Comparison of ENCODE assay signal across 8 cellular contexts in the genomic region with DNA sequence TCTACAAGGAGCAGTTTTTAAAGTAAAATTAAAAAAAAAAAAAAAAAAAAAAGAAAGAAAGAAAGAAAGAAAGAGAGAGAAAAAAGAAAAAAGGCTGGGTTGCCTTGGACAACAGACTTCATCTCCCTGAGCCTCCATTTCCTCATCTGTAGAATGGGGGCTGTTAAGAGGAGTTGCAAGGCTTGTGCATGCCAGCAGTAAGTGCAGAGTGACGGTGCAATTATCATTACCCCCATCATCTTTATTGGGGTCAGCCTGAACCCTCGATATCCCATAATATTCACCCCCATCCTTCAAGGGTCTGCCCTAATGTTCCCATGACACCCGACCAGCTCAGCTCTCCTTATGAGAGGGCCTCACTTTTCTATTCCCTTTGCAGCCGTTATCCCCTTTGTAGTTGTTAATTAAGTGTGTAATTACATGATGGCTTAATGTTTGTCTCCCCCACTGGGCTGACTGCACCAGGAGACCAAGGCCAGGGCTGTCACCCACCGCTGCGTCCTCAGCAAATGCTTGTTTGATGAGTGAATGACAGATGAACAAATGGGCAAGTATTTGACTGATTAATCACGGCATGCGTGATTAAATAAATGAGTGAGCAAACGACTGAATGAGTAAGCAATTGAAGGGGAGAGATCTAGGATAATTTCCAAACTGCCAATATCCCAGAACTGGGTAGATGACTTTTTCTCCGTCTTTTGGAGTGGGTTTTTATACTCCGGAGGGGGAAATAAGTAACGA. TPM values are rescaled to one million over a fixed set of nuclear protein-coding genes. Genes with fewer than 3 reads are reported as not detected.
DNase-seq lines count a peak whose midpoint lies in the region; ATAC-seq and TF ChIP-seq lines count a peak whose summit lies in the region.

No MANE protein-coding gene starts in this region.

- no peak for TF ChIP-seq EP300 in esophagus muscularis mucosa (IDR thresholded peaks at IDR 0.05)

- peak overlapping the region; percentile 51 to 67 (median 52) for H3K4me3 ChIP-seq in esophagus muscularis mucosa
- peak overlapping the region; percentile 40 to 44 for H3K4me3 ChIP-seq in prostate gland

- TF ChIP-seq CTCF in C4-2B (conservative IDR thresholded peaks at IDR 0.05) (no peak), esophagus muscularis mucosa (IDR thresholded peaks at IDR 0.05) (no peak), prostate gland (IDR thresholded peaks at IDR 0.05) (no peak)

- intact Hi-C loops in esophagus muscularis mucosa (cut with DNase I) = loop anchor here (2.0 kb wide), 2 partner anchors 39 to 49 kb away; no protein-coding TSS in a partner anchor
- intact Hi-C loops in prostate gland (cut with DNase I) = loop anchor here (1.0 kb wide), 1 partner anchor 39 kb away; no protein-coding TSS in a partner anchor

- ATAC-seq in HG03520 (IDR thresholded peaks at IDR 0.05; ENCODE audit: unreplicated experiment) (no peak), esophagus mucosa (no peak), HG03280 (IDR thresholded peaks at IDR 0.05; ENCODE audit: unreplicated experiment) (no peak)

- TF ChIP-seq POLR2A in esophagus muscularis mucosa (IDR thresholded peaks at IDR 0.05; ENCODE audit: low read depth) = no peak
- no peak for TF ChIP-seq POLR2A in prostate gland (IDR thresholded peaks at IDR 0.05)

- H3K27me3 ChIP-seq in esophagus muscularis mucosa (no peaks in the 10 kb centered on the region), prostate gland (replicated peaks; ENCODE audit: insufficient read depth) (no peaks in the 10 kb centered on the region)

- 8% methylated on average over 12 of the region's 12 CpGs for WGBS in esophagus muscularis mucosa
- 3% methylated on average over 12 of the region's 12 CpGs for WGBS in prostate gland

- peak overlapping the region; percentile 76 for H3K27ac ChIP-seq in C4-2B
- peak overlapping the region; percentile 91 to 92 (median 92) for H3K27ac ChIP-seq in esophagus muscularis mucosa (replicated peaks in 1 of 4)
- peak overlapping the region; percentile 94 to 95 for H3K27ac ChIP-seq in prostate gland

- peaks cover 11 to 16% (median 14%) of the 10 kb centered on the region in 4 donors for H3K4me1 ChIP-seq in esophagus muscularis mucosa
- no peaks in the 10 kb centered on the region for H3K4me1 ChIP-seq in prostate gland (replicated peaks)

- no peak for DNase-seq in HEK293T (ENCODE audit: extremely low spot score)
- peak; percentile 70 for DNase-seq in T1000 (lab: John Stamatoyannopoulos, UW)
- DNase-seq in esophagus muscularis mucosa (ENCODE audit: extremely low spot score) = no peak
- DNase-seq in prostate gland (ENCODE audit: low spot score) = no peak

- CTCF ChIA-PET in HEK293T (lab: Yijun Ruan, JAX) = interaction anchor here (0.5 to 5.0 kb wide), 20 partner anchors 8 to 386 kb away, joined by 3 to 93 read pairs (median 4); a partner anchor contains a TSS

- H3K9me3 ChIP-seq in esophagus muscularis mucosa (no peaks in the 10 kb centered on the region), prostate gland (no peaks in the 10 kb centered on the region)

- POLR2A ChIA-PET in HEK293T (lab: Yijun Ruan, JAX) = interaction anchor here (1.0 to 2.2 kb wide), 9 partner anchors 9 to 75 kb away, joined by 3 to 20 read pairs (median 8); a partner anchor contains a TSS

- H3K36me3 ChIP-seq in esophagus muscularis mucosa = no peaks in the 10 kb centered on the region
- H3K36me3 ChIP-seq in prostate gland = no peaks in the 10 kb centered on the region

TF ChIP-seq in HEK293T, 16 proteins besides CTCF, POLR2A, EP300 and RAD21:
- TF ChIP-seq ZNF384 (IDR thresholded peaks at IDR 0.05) (peak; percentile 47; the same call in 1 of the 2 replicates), L3MBTL2 (conservative IDR thresholded peaks at IDR 0.05) (no peak)
- TF ChIP-seq, protein P1, sequence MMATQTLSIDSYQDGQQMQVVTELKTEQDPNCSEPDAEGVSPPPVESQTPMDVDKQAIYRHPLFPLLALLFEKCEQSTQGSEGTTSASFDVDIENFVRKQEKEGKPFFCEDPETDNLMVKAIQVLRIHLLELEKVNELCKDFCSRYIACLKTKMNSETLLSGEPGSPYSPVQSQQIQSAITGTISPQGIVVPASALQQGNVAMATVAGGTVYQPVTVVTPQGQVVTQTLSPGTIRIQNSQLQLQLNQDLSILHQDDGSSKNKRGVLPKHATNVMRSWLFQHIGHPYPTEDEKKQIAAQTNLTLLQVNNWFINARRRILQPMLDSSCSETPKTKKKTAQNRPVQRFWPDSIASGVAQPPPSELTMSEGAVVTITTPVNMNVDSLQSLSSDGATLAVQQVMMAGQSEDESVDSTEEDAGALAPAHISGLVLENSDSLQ (IDR thresholded peaks at IDR 0.05) = peak; percentile 84

RNA-seq across cellular contexts. Expression of a gene that starts 10.1 kb away (rescaled TPM):
- total RNA-seq in esophagus muscularis mucosa (10 to 100 TPM in 2 of 4 donors, 1 to 10 TPM in 2; 2.2 to 25.2 (median 6.9) TPM), prostate gland (1 to 10 TPM; 2.5 to 6.4 TPM), esophagus mucosa (2.5 TPM)

RNA-seq across cellular contexts. Expression of a gene that starts 19.0 kb away (rescaled TPM):
- total RNA-seq in esophagus muscularis mucosa (10 to 100 TPM in 3 of 4 donors, 1 to 10 TPM in 1; 7.0 to 23.6 (median 17.2) TPM), prostate gland (10 to 100 TPM in 1 of 2 donors, 1 to 10 TPM in 1; 7.2 to 19.7 TPM), esophagus mucosa (1.4 TPM)

RNA-seq across cellular contexts. Expression of a gene that starts 20.4 kb away (rescaled TPM):
- 1 to 10 TPM; 1.6 to 3.8 (median 3.0) TPM for total RNA-seq in esophagus muscularis mucosa
- 1 to 10 TPM in 1 of 2 donors, under 1 TPM in 1; 0.36 to 1.8 TPM for total RNA-seq in prostate gland
- 2.4 TPM for total RNA-seq in esophagus mucosa

RNA-seq across cellular contexts. Expression of a gene that starts 29.4 kb away (rescaled TPM):
- 100 to 1,000 TPM; 172 to 321 (median 210) TPM for total RNA-seq in esophagus muscularis mucosa
- 100 to 1,000 TPM in 1 of 2 donors, 10 to 100 TPM in 1; 82.7 to 119 TPM for total RNA-seq in prostate gland
- total RNA-seq in esophagus mucosa = 48.8 TPM

RNA-seq across cellular contexts. Expression of a gene that starts 54.2 kb away (rescaled TPM):
- 100 to 1,000 TPM in 1 of 4 donors, 10 to 100 TPM in 3; 62.8 to 102 (median 69.3) TPM for total RNA-seq in esophagus muscularis mucosa
- 100 to 1,000 TPM; 142 to 151 TPM for total RNA-seq in prostate gland
- 48.5 TPM for total RNA-seq in esophagus mucosa
